In genomic region chr10:3435671-3436070, GRCh38 we compare ENCODE assay signal across 28 cellular contexts.
DNase-seq lines count a peak whose midpoint lies in the region; ATAC-seq and TF ChIP-seq lines count a peak whose summit lies in the region.
"Had no signal": no experiment of that assay in that cellular context is flagged by ENCODE, and none has a peak within 500 bp of the region (broad histone marks: within the 10 kb centered on the region; RNA-seq: fewer than 3 reads in every experiment).

No MANE protein-coding gene starts in this region.

- peaks cover 0 to 4% (median 1%) of the 10 kb centered on the region in 4 donors for H3K9me3 ChIP-seq in upper lobe of left lung
- H3K9me3 ChIP-seq: right lobe of liver had no signal

- H3K4me1 ChIP-seq in upper lobe of left lung, result no peaks in the 10 kb centered on the region
- H3K4me1 ChIP-seq: A549, lower lobe of right lung, right lobe of liver, stomach had no signal

- ATAC-seq in upper lobe of left lung (ENCODE audit: low FRiP score in 2 of 2), result no peak
- ATAC-seq: A549, GM12878, GM23338, lower lobe of right lung had no signal

- WGBS in upper lobe of left lung, 2 donors, result 48 to 52% methylated on average over 4 of the region's 4 CpGs

- H3K27me3 ChIP-seq in upper lobe of left lung, result no peaks in the 10 kb centered on the region
- H3K27me3 ChIP-seq: BLaER1, right lobe of liver, stomach had no signal

- no peaks in the 10 kb centered on the region for H3K36me3 ChIP-seq in upper lobe of left lung
- H3K36me3 ChIP-seq: BLaER1, lower lobe of right lung, right lobe of liver, stomach had no signal

- H3K27ac ChIP-seq in upper lobe of left lung, result no peak overlapping the region
- H3K27ac ChIP-seq: A549, BLaER1, KMS-11, lower lobe of right lung, stomach had no signal

- no peak for TF ChIP-seq CTCF in upper lobe of left lung (IDR thresholded peaks at IDR 0.05)

- DNase-seq in CD1c-positive myeloid dendritic cell (ENCODE audit: extremely low spot score) (peak; percentile 49), RPMI7951 (ENCODE audit: low read depth) (peak; percentile 50), dermis microvascular lymphatic vessel endothelial cell (ENCODE audit: low read depth in 2 of 2) (peak; percentile 79 to 95), lung microvascular endothelial cell (ENCODE audit: low read depth in 2 of 2) (peak; percentile 87 to 96), superior temporal gyrus (ENCODE audit: extremely low spot score) (no peak), upper lobe of left lung (no peak)
- DNase-seq in activated naive CD4-positive, alpha-beta T cell treated with Interleukin-2 at 50 U/mL for 16 hours, result no peak
- DNase-seq in stimulated activated CD4-positive, alpha-beta T cell treated with anti-CD3 and anti-CD28 coated beads, Interleukin-4, amount 100 ng/mL, for 4 hours, result no peak
- DNase-seq: activated CD4-positive, alpha-beta memory T cell treated with anti-CD3 and anti-CD28 coated beads for 36 hours; activated effector memory CD4-positive, alpha-beta T cell treated with Interleukin-2 at 50 U/mL for 16 hours; activated naive CD8-positive, alpha-beta T cell treated with anti-CD3 and anti-CD28 coated beads, Interleukin-2, amount 10 ng/mL, durations not matched to agents 7 days and 5 days; DND-41; effector memory CD4-positive, alpha-beta T cell; glutamatergic neuron; lower lobe of right lung; MV-4-11; NCI-H146; NCI-H2171; NCI-H526; right lobe of liver; stimulated activated CD4-positive, alpha-beta T cell treated with anti-CD3 and anti-CD28 coated beads, Interleukin-15, amount 100 ng/mL, for 24 hours; stomach; trophoblast cell had no signal

- TF ChIP-seq POLR2A in upper lobe of left lung (IDR thresholded peaks at IDR 0.05), result no peak

- no peak overlapping the region for H3K4me3 ChIP-seq in upper lobe of left lung
- H3K4me3 ChIP-seq: A549, BLaER1, GM12878, GM23338, lower lobe of right lung, right lobe of liver, stomach had no signal

- TF ChIP-seq EP300 in upper lobe of left lung (IDR thresholded peaks at IDR 0.05), result no peak

Comparison
In these comparisons a context has a peak if more than half of its experiments do, and no peak if none do; other contexts are left out.
1. DNase-seq: peak in CD1c-positive myeloid dendritic cell (single experiment), RPMI7951 (single experiment), dermis microvascular lymphatic vessel endothelial cell (2 of 2) and lung microvascular endothelial cell (2 of 2); none in superior temporal gyrus (single experiment), upper lobe of left lung (0 of 2), activated naive CD4-positive, alpha-beta T cell treated with Interleukin-2 at 50 U/mL for 16 hours (single experiment) and stimulated activated CD4-positive, alpha-beta T cell treated with anti-CD3 and anti-CD28 coated beads, Interleukin-4, amount 100 ng/mL, for 4 hours (0 of 2).